In genomic region chr7:151340794-151341356, GRCh38 we compare ENCODE assay signal across 8 cellular contexts. TPM values are rescaled to one million over a fixed set of nuclear protein-coding genes. Genes with fewer than 3 reads are reported as not detected.
DNase-seq lines count a peak whose midpoint lies in the region; ATAC-seq and TF ChIP-seq lines count a peak whose summit lies in the region.

No MANE protein-coding gene starts in this region.

- H3K4me3 Mint-ChIP-seq in CD8-positive, alpha-beta T cell: peak overlapping the region; percentile 88
- peak overlapping the region; percentile 83 for H3K4me3 Mint-ChIP-seq in osteocyte (ENCODE audit: unreplicated experiment)

- peaks cover 9% of the 10 kb centered on the region for H3K9me3 Mint-ChIP-seq in CD8-positive, alpha-beta T cell
- H3K9me3 Mint-ChIP-seq in osteocyte (ENCODE audit: unreplicated experiment): no peaks in the 10 kb centered on the region

- H3K27ac ChIP-seq in CD8-positive, alpha-beta T cell (ENCODE audit: low read depth, low read length): no peak overlapping the region
- peak overlapping the region; percentile 72; the same call in 1 of the 2 replicates for H3K27ac ChIP-seq in Panc1 (ENCODE audit: low read length)

- peaks cover 3% of the 10 kb centered on the region for H3K36me3 ChIP-seq in CD8-positive, alpha-beta T cell (ENCODE audit: insufficient read depth, low read length)
- H3K36me3 ChIP-seq in Panc1 (ENCODE audit: control insufficient read depth, insufficient read depth, low read length) (peaks cover 11% of the 10 kb centered on the region; the same call in 1 of the 2 replicates), mucosa of descending colon (ENCODE audit: low read depth) (no peaks in the 10 kb centered on the region)

- peaks cover 23% of the 10 kb centered on the region for H3K4me1 ChIP-seq in CD8-positive, alpha-beta T cell (ENCODE audit: insufficient read depth, low read length)
- H3K4me1 ChIP-seq in Panc1 (ENCODE audit: control insufficient read depth, insufficient read depth, low read length) (peaks cover 11% of the 10 kb centered on the region), mucosa of descending colon (ENCODE audit: low read depth) (peaks cover 22% of the 10 kb centered on the region)

- H3K27me3 Mint-ChIP-seq in CD8-positive, alpha-beta T cell (ENCODE audit: low read depth): no peaks in the 10 kb centered on the region
- H3K27me3 Mint-ChIP-seq in osteocyte (ENCODE audit: unreplicated experiment): peaks cover 14% of the 10 kb centered on the region

- ATAC-seq in CD8-positive, alpha-beta T cell: no peak
- ATAC-seq in Panc1: peak; percentile 29; the same call in 1 of the 2 replicates
- ATAC-seq in esophagus mucosa: peak; percentile 6
- no peak for ATAC-seq in GM18868 (IDR thresholded peaks at IDR 0.05; ENCODE audit: unreplicated experiment)
- ATAC-seq in mucosa of descending colon: no peak
- ATAC-seq in GM21381 (IDR thresholded peaks at IDR 0.05; ENCODE audit: unreplicated experiment): no peak

- CTCF ChIA-PET in CD8-positive, alpha-beta T cell (lab: Charles Lee): interaction anchor here (0.9 to 3.2 kb wide), 6 partner anchors 9 to 107 kb away, joined by 3 to 17 read pairs (median 6); no protein-coding TSS in a partner anchor
- CTCF ChIA-PET in Panc1 (lab: Charles Lee): interaction anchor here (0.6 to 1.7 kb wide), 4 partner anchors 9 to 30 kb away, joined by 3 to 9 read pairs (median 5); no protein-coding TSS in a partner anchor

- peaks cover 31% of the 10 kb centered on the region for H3K4me1 Mint-ChIP-seq in CD8-positive, alpha-beta T cell (ENCODE audit: low read depth)
- H3K4me1 Mint-ChIP-seq in osteocyte (ENCODE audit: unreplicated experiment): peaks cover 16% of the 10 kb centered on the region

- H3K36me3 Mint-ChIP-seq in CD8-positive, alpha-beta T cell: peaks cover 16% of the 10 kb centered on the region
- peaks cover 6% of the 10 kb centered on the region for H3K36me3 Mint-ChIP-seq in osteocyte (ENCODE audit: unreplicated experiment)

- in situ Hi-C loops in Panc1 (cut with HindIII; ENCODE audit: low pct_unique_long_range_greater_than_20kb, low sequenced_read_pairs): no loop called here

- intact Hi-C loops in CD8-positive, alpha-beta T cell (cut with DNase I, micrococcal nuclease): loop anchor here (1.0 to 10.0 kb wide), 8 partner anchors 9 to 1469 kb away; partner anchors contain the start of genes ABCF2 (in 1 of the 2), ATP6V0E2 (in 1 of the 2), CHPF2 (in 1 of the 2) and GALNT11 (in 1 of the 2)
- intact Hi-C loops in Panc1 (cut with micrococcal nuclease; ENCODE audit: unreplicated experiment) (no loop called here), mucosa of descending colon (cut with DNase I, micrococcal nuclease) (no loop called here)

- TF ChIP-seq CTCF in CD8-positive, alpha-beta T cell (IDR thresholded peaks at IDR 0.05): no peak
- TF ChIP-seq CTCF in Panc1 (IDR thresholded peaks at IDR 0.05): no peak
- TF ChIP-seq CTCF in osteocyte (IDR thresholded peaks at IDR 0.05): no peak
- no peak for TF ChIP-seq CTCF in mucosa of descending colon (IDR thresholded peaks at IDR 0.05)

- no TSS peak for BruUV-seq in Panc1 (replicated peaks; lab: Mats Ljungman, UMichigan)

- peak overlapping the region; percentile 70 for H3K27ac Mint-ChIP-seq in CD8-positive, alpha-beta T cell
- peak overlapping the region; percentile 14 for H3K27ac Mint-ChIP-seq in osteocyte (ENCODE audit: unreplicated experiment)

- POLR2A ChIA-PET in CD8-positive, alpha-beta T cell (lab: Charles Lee): interaction anchor here (0.7 to 1.6 kb wide), 7 partner anchors 10 to 179 kb away, joined by 3 to 19 read pairs (median 3); partner anchors contain the start of genes ABCF2, RHEB and WDR86
- POLR2A ChIA-PET in Panc1 (lab: Charles Lee): interaction anchor here (0.6 to 0.7 kb wide), 2 partner anchors 49 to 130 kb away, joined by 3 to 9 read pairs; no protein-coding TSS in a partner anchor

- H3K9me3 ChIP-seq in CD8-positive, alpha-beta T cell (ENCODE audit: low read length): no peaks in the 10 kb centered on the region
- H3K9me3 ChIP-seq in Panc1 (ENCODE audit: control insufficient read depth, insufficient read depth, low read depth, low read length): no peaks in the 10 kb centered on the region
- H3K9me3 ChIP-seq in mucosa of descending colon: no peaks in the 10 kb centered on the region

- H3K27me3 ChIP-seq in CD8-positive, alpha-beta T cell (ENCODE audit: insufficient read depth, low read length): no peaks in the 10 kb centered on the region
- H3K27me3 ChIP-seq in Panc1 (ENCODE audit: control insufficient read depth, insufficient read depth, low read length): no peaks in the 10 kb centered on the region

- no peak for DNase-seq in CD8-positive, alpha-beta T cell
- DNase-seq in Panc1 (ENCODE audit: low read depth, low spot score): no peak
- peak; percentile 30 for DNase-seq in osteocyte (ENCODE audit: extremely low spot score, unreplicated experiment)
- no peak for DNase-seq in activated effector memory CD4-positive, alpha-beta T cell treated with anti-CD3 and anti-CD28 coated beads, Interleukin-2, amount 50 U/mL, for 16 hours
- no peak for DNase-seq in mucosa of descending colon

- H3K4me3 ChIP-seq in CD8-positive, alpha-beta T cell (ENCODE audit: low read depth, low read length): peak overlapping the region; percentile 3
- H3K4me3 ChIP-seq in Panc1 (ENCODE audit: low read depth in 2 of 2, low read length in 2 of 2) (peak overlapping the region; percentile 65 to 90), mucosa of descending colon (no peak overlapping the region)

RNA-seq across cellular contexts. Expression of gene NUB1, which starts 0.7 kb away (rescaled TPM):
- 10 to 100 TPM; 78.4 to 81.2 TPM for total RNA-seq in CD8-positive, alpha-beta T cell
- total RNA-seq in Panc1 (2021; ENCODE audit: unreplicated experiment): 50.5 TPM
- 41.4 TPM for polyA plus RNA-seq in Panc1 (2012; ENCODE audit: insufficient read length)
- 19.8 TPM for total RNA-seq in esophagus mucosa
- 61.7 and 63.0 TPM in 2 replicates for total RNA-seq in osteocyte
- 10 to 100 TPM; 66.2 to 77.5 (median 76.9) TPM for total RNA-seq in mucosa of descending colon

Comparison
In these comparisons a context has a peak if more than half of its experiments do, and no peak if none do; other contexts are left out.
1. ATAC-seq: peak in Panc1 (single experiment) and esophagus mucosa (single experiment); none in CD8-positive, alpha-beta T cell (single experiment), GM18868 (single experiment), mucosa of descending colon (single experiment) and GM21381 (single experiment).
2. intact Hi-C loops: an anchor here in CD8-positive, alpha-beta T cell (1.0 to 10.0 kb wide); none called in Panc1 and mucosa of descending colon.